ENCODE assay signal across 8 cellular contexts in the genomic region with DNA sequence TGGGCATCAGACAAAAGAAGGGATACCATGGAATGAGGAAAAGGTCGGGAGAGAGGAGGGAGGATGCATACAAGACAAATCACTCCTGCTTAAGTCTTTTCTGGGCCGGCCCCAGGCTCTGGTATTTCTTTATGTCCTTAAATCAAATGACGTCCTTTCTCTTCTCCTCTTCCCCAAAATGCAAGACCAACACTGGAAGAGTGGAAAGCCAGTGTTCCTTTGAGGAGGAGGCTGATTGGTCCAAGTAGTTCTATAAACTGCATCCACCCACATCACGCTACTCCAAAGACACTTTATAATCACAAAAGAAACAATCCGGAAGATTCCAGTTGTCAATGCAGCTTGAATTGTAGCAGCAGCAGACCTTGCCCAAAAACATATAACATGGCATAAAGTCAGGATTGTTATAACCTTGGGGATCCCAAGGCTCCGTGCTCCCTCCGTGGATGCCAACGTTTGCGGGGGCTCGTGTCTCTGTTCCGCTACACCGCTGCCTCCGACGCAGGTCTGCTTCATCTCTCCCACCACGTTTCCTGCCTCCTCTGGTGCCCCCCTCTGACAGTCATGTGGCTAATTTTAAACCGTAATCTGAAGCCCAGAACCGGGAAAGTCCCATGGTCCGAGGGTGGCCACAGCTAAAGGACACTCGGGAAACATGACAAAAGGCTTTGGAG. TPM values are rescaled to one million over a fixed set of nuclear protein-coding genes. Genes with fewer than 3 reads are reported as not detected.
DNase-seq lines count a peak whose midpoint lies in the region; ATAC-seq and TF ChIP-seq lines count a peak whose summit lies in the region.

No MANE protein-coding gene starts in this region.

- no peaks in the 10 kb centered on the region for H3K4me1 ChIP-seq in prostate gland (replicated peaks)

- ATAC-seq in left ventricle myocardium superior (peak; percentile 93), HG02884 (IDR thresholded peaks at IDR 0.05; ENCODE audit: unreplicated experiment) (no peak), HG02870 (IDR thresholded peaks at IDR 0.05; ENCODE audit: unreplicated experiment) (no peak)

- peaks cover 1% of the 10 kb centered on the region for H3K27me3 Mint-ChIP-seq in activated naive CD4-positive, alpha-beta T cell treated with anti-CD3 and anti-CD28 coated beads for 36 hours (ENCODE audit: low read depth)

- peaks cover 43% of the 10 kb centered on the region for H3K4me1 Mint-ChIP-seq in activated naive CD4-positive, alpha-beta T cell treated with anti-CD3 and anti-CD28 coated beads for 36 hours (ENCODE audit: low read depth)

- H3K4me3 Mint-ChIP-seq in activated naive CD4-positive, alpha-beta T cell treated with anti-CD3 and anti-CD28 coated beads for 36 hours: peak overlapping the region; percentile 78

- H3K9me3 ChIP-seq in prostate gland: no peaks in the 10 kb centered on the region

- TF ChIP-seq POLR2A in prostate gland (IDR thresholded peaks at IDR 0.05): no peak

- H3K36me3 Mint-ChIP-seq in activated naive CD4-positive, alpha-beta T cell treated with anti-CD3 and anti-CD28 coated beads for 36 hours (ENCODE audit: low read depth): no peaks in the 10 kb centered on the region

- CTCF ChIA-PET in activated naive CD4-positive, alpha-beta T cell treated with anti-CD3 and anti-CD28 coated beads for 36 hours (lab: Charles Lee): no interaction called here

- H3K27me3 ChIP-seq in prostate gland (replicated peaks; ENCODE audit: insufficient read depth): no peaks in the 10 kb centered on the region

- H3K27ac Mint-ChIP-seq in activated naive CD4-positive, alpha-beta T cell treated with anti-CD3 and anti-CD28 coated beads for 36 hours: no peak overlapping the region

- peak in 2 of 4 experiments; percentile 21 to 35 for TF ChIP-seq CTCF in prostate gland (IDR thresholded peaks at IDR 0.05)

- no peak overlapping the region for H3K27ac ChIP-seq in prostate gland

- H3K4me3 ChIP-seq in prostate gland: no peak overlapping the region

- peak; percentile 51 for DNase-seq in activated gamma-delta T cell treated with Interleukin-2 at 50 U/mL for 16 hours
- no peak for DNase-seq in activated gamma-delta T cell (lab: John Stamatoyannopoulos, UW)
- peak; percentile 71 for DNase-seq in activated naive CD4-positive, alpha-beta T cell treated with anti-CD3 and anti-CD28 coated beads for 36 hours
- peak; percentile 63 for DNase-seq in left ventricle myocardium superior
- DNase-seq in prostate gland (ENCODE audit: low spot score): peak; percentile 44
- no peak for DNase-seq in NCI-H1694 (lab: John Stamatoyannopoulos, UW)

- intact Hi-C loops in activated naive CD4-positive, alpha-beta T cell treated with anti-CD3 and anti-CD28 coated beads for 36 hours (cut with micrococcal nuclease): loop anchor here (1.0 to 2.0 kb wide), 3 partner anchors 192 to 431 kb away; no protein-coding TSS in a partner anchor
- intact Hi-C loops in left ventricle myocardium superior (cut with micrococcal nuclease) (no loop called here), prostate gland (cut with DNase I) (loop anchor here (5.0 kb wide), 1 partner anchor 150 kb away; a partner anchor contains a TSS)

- no peaks in the 10 kb centered on the region for H3K36me3 ChIP-seq in prostate gland

- 16% methylated on average over 19 of the region's 19 CpGs for WGBS in prostate gland

- H3K9me3 Mint-ChIP-seq in activated naive CD4-positive, alpha-beta T cell treated with anti-CD3 and anti-CD28 coated beads for 36 hours: peaks cover 4% of the 10 kb centered on the region

RNA-seq across cellular contexts. Expression of a gene that starts 47.1 kb away (rescaled TPM):
- 10 to 100 TPM; 27.1 to 28.3 TPM for total RNA-seq in activated naive CD4-positive, alpha-beta T cell treated with anti-CD3 and anti-CD28 coated beads for 36 hours
- total RNA-seq in left ventricle myocardium superior: 30.8 TPM
- total RNA-seq in prostate gland: 10 to 100 TPM; 13.7 to 16.8 TPM

RNA-seq across cellular contexts. Expression of a gene that starts 55.6 kb away (rescaled TPM):
- total RNA-seq in activated naive CD4-positive, alpha-beta T cell treated with anti-CD3 and anti-CD28 coated beads for 36 hours: 10 to 100 TPM; 61.2 to 62.9 TPM
- total RNA-seq in left ventricle myocardium superior: 31.9 TPM
- 10 to 100 TPM; 37.8 to 59.0 TPM for total RNA-seq in prostate gland

Comparison
In these comparisons a context has a peak if more than half of its experiments do, and no peak if none do; other contexts are left out.
1. DNase-seq: peak in activated gamma-delta T cell treated with Interleukin-2 at 50 U/mL for 16 hours (single experiment), activated naive CD4-positive, alpha-beta T cell treated with anti-CD3 and anti-CD28 coated beads for 36 hours (single experiment), left ventricle myocardium superior (single experiment) and prostate gland (single experiment); none in activated gamma-delta T cell (single experiment) and NCI-H1694 (single experiment).